In the genomic region with DNA sequence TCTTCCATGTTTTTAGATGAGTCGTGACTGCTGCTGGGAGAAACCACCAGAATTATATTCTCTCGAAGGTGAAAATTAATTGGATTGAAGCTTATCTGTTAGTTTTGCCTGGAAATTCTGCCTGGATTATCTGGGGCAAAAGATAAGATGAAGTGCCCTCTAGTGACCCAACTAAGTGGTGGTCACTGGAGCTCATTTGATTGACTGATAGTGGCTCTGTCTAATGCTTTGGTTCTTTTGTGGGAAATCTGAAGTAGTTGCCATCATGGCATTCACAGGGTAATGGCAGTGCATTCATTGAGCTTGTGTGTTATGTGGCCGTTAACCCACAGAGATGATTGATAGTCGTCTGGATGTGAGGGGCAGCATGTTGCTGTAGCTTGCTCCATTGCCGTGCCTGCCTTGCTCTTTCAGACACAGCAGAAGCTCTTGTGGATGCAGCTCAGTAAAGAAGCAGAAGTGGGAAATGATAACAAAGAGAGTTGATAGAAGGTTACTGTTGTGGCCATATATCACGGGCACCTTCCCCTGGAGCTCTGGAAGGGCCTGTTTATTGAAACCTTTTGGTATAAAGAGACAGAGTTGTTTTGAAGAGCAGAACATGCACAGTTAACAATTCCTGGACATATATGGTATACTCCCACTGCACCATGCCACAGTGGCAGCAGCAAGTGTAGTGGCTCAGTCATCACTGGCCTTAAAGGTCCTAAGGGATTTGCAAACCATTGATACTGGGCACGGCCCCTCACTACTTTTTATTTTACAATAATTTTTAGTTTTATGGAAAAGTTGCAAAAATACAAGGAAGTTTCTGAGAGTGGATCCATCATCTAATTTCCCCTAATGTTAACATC, we compare ENCODE assay signal across 10 cellular contexts. TPM values are rescaled to one million over a fixed set of nuclear protein-coding genes. Genes with fewer than 3 reads are reported as not detected.
A peak's percentile ranks its signal among the peaks of the same experiment; 100 is the strongest.
DNase-seq lines count a peak whose midpoint lies in the region; ATAC-seq, FAIRE-seq and TF ChIP-seq lines count a peak whose summit lies in the region.
"Had no signal": no experiment of that assay in that cellular context is flagged by ENCODE, and none has a peak within 500 bp of the region (broad histone marks: within the 10 kb centered on the region; RNA-seq: fewer than 3 reads in every experiment).

No MANE protein-coding gene starts in this region.

- no TSS peak for BruUV-seq in GM12878 (replicated peaks; lab: Mats Ljungman, UMichigan)

- H3K27ac ChIP-seq in GM12878 (ENCODE audit: control insufficient read depth, insufficient read depth) (no peak overlapping the region), right lobe of liver (peak overlapping the region in 2 of 3 donors; percentile 4 to 25), stomach (no peak overlapping the region)
- H3K27ac ChIP-seq: sigmoid colon had no signal

- FAIRE-seq in GM12878 (lab: Jason Lieb, UNC), result no peak

- no peak overlapping the region for H3K4me3 ChIP-seq in GM12878
- H3K4me3 ChIP-seq in right lobe of liver, result no peak overlapping the region
- H3K4me3 ChIP-seq in stomach, result no peak overlapping the region
- H3K4me3 ChIP-seq: sigmoid colon had no signal

- TF ChIP-seq RAD21 in Ishikawa (IDR thresholded peaks at IDR 0.05; ENCODE audit: low read depth) (peak; percentile 52), GM12878 (IDR thresholded peaks at IDR 0.05; ENCODE audit: insufficient read depth, low read depth, low read length) (peak; percentile 37; the same call in 1 of the 2 replicates)

- H3K4me2 ChIP-seq in GM12878 (ENCODE audit: control insufficient read depth, insufficient read depth), result no peak overlapping the region

- intact Hi-C loops in GM12878 (cut with micrococcal nuclease; ENCODE audit: unreplicated experiment), result loop anchor here (10.0 kb wide), 1 partner anchor 170 kb away; no protein-coding TSS in a partner anchor
- intact Hi-C loops in right lobe of liver (cut with DNase I), result no loop called here
- intact Hi-C loops in stomach (cut with DNase I; ENCODE audit: low total_unique reads), result no loop called here

- no peak overlapping the region for H2AFZ ChIP-seq in GM12878 (ENCODE audit: control insufficient read depth, low read depth, low read length)

- WGBS in GM12878 (ENCODE audit: insufficient coverage, insufficient replicate concordance, low lambda C conversion rate, missing lambda C conversion rate), result 12% methylated on average over 7 of the region's 7 CpGs
- 31% methylated on average over 7 of the region's 7 CpGs for WGBS in right lobe of liver (ENCODE audit: insufficient coverage, low coverage, low lambda C conversion rate, missing lambda C conversion rate)
- 44 to 58% (median 47%) methylated on average over 7 of the region's 7 CpGs for WGBS in stomach, 5 donors

- TF ChIP-seq CTCF in GM12878 (IDR thresholded peaks at IDR 0.05 in 2 of 3, conservative IDR thresholded peaks at IDR 0.05 in 1 of 3; ENCODE audit: control insufficient read depth in 2 of 3, extremely low read depth in 1 of 3, insufficient read depth in 1 of 3, low read depth in 3 of 3, low read length in 3 of 3) (peak; percentile 15 to 25 (median 18); a peak in 2 of 6 replicates), right lobe of liver (IDR thresholded peaks at IDR 0.05) (peak; percentile 32 to 54 (median 46)), stomach (IDR thresholded peaks at IDR 0.05) (no peak)

- H3K4me1 ChIP-seq in GM12878 (ENCODE audit: control insufficient read depth, insufficient read depth, low read length) (no peaks in the 10 kb centered on the region), right lobe of liver (peaks cover 0 to 14% (median 3%) of the 10 kb centered on the region in 4 donors), stomach (peaks cover 0 to 20% (median 6%) of the 10 kb centered on the region in 4 donors)

- H3K27me3 ChIP-seq in GM12878 (replicated peaks in 1 of 2; ENCODE audit: control insufficient read depth in 2 of 2, insufficient read depth in 2 of 2, low read length in 1 of 2), result no peaks in the 10 kb centered on the region
- no peaks in the 10 kb centered on the region for H3K27me3 ChIP-seq in right lobe of liver
- no peaks in the 10 kb centered on the region for H3K27me3 ChIP-seq in stomach
- H3K27me3 ChIP-seq: sigmoid colon had no signal

- TF ChIP-seq POLR2A in GM12878 (IDR thresholded peaks at IDR 0.05; ENCODE audit: low read depth, low read length) (no peak), right lobe of liver (IDR thresholded peaks at IDR 0.05) (no peak), stomach (IDR thresholded peaks at IDR 0.05) (no peak)

- no peak overlapping the region for H3K9ac ChIP-seq in GM12878 (ENCODE audit: control insufficient read depth, insufficient read depth, low read length)

- TF ChIP-seq EP300 in Ishikawa (IDR thresholded peaks at IDR 0.05; ENCODE audit: borderline replicate concordance), result no peak
- no peak for TF ChIP-seq EP300 in GM12878 (IDR thresholded peaks at IDR 0.05; ENCODE audit: borderline replicate concordance in 1 of 2, control insufficient read depth in 1 of 2, low read depth in 2 of 2, low read length in 2 of 2)
- no peak for TF ChIP-seq EP300 in stomach (IDR thresholded peaks at IDR 0.05)

- H4K20me1 ChIP-seq in GM12878 (ENCODE audit: control insufficient read depth, insufficient read depth), result no peaks in the 10 kb centered on the region

- POLR2A ChIA-PET in GM12878 (lab: Charles Lee), result no interaction called here

- no peaks in the 10 kb centered on the region for H3K36me3 ChIP-seq in GM12878 (ENCODE audit: control insufficient read depth in 2 of 2, insufficient read depth in 2 of 2, low read length in 1 of 2)
- peaks cover 0 to 14% (median 5%) of the 10 kb centered on the region in 4 donors for H3K36me3 ChIP-seq in right lobe of liver
- H3K36me3 ChIP-seq in stomach, result peaks cover 0 to 8% (median 0%) of the 10 kb centered on the region in 4 donors
- H3K36me3 ChIP-seq: sigmoid colon had no signal

- no peaks in the 10 kb centered on the region for H3K79me2 ChIP-seq in GM12878 (ENCODE audit: control insufficient read depth, insufficient read depth, low read length)

- CTCF ChIA-PET in GM12878 (lab: Yijun Ruan, JAX), result interaction anchor here (0.8 to 1.8 kb wide), 6 partner anchors 13 to 167 kb away, joined by 3 to 20 read pairs (median 4); no protein-coding TSS in a partner anchor

- ATAC-seq in GM12878 (peak; percentile 32; the same call in 1 of the 3 replicates), right lobe of liver (peak; percentile 73 to 80 (median 74))

- SMC1A ChIA-PET in GM12878 (lab: Charles Lee; ENCODE audit: uncharacterized antibody, unreplicated experiment), result interaction anchor here (0.8 to 1.1 kb wide), 4 partner anchors 15 to 168 kb away, joined by 3 to 6 read pairs (median 4); no protein-coding TSS in a partner anchor

- DNase-seq in AG20443 (ENCODE audit: low spot score) (peak; percentile 30), GM12878 (ENCODE audit: low read depth, low spot score) (no peak), right lobe of liver (no peak), stomach (no peak), UCSD-AML1 (lab: John Stamatoyannopoulos, UW; ENCODE audit: unreplicated experiment) (no peak), SKM-1 treated with dmso at 0.1 percent for 144 hours (lab: John Stamatoyannopoulos, UW; ENCODE audit: unreplicated experiment) (no peak), T1000 (lab: John Stamatoyannopoulos, UW) (no peak)
- DNase-seq: NCI-H1436, sigmoid colon had no signal

- H3K9me3 ChIP-seq in GM12878 (replicated peaks; ENCODE audit: control insufficient read depth, insufficient read depth, low read length), result no peaks in the 10 kb centered on the region
- H3K9me3 ChIP-seq in right lobe of liver, result no peaks in the 10 kb centered on the region
- H3K9me3 ChIP-seq in stomach, result no peaks in the 10 kb centered on the region
- H3K9me3 ChIP-seq: sigmoid colon had no signal

- in situ Hi-C loops in GM12878 (cut with MboI), result no loop called here

- RAD21 ChIA-PET in GM12878 (lab: Charles Lee; ENCODE audit: unreplicated experiment), result interaction anchor here (0.7 to 0.9 kb wide), 2 partner anchors 167 to 168 kb away, joined by 3 to 5 read pairs; no protein-coding TSS in a partner anchor

RNA-seq across cellular contexts. Expression of gene CXADR, which starts 42.0 kb away (rescaled TPM):
- not detected in 2 replicates for total RNA-seq in GM12878 (2013; cell fraction: nucleolus; rRNA removed)
- 0.23 and 0.44 TPM in 2 replicates for total RNA-seq in GM12878 (2014; rRNA removed)
- 0.09 and 0.18 TPM in 2 replicates for total RNA-seq in GM12878 (2014; rRNA removed; fragmentation: Illumina TruSeq; extraction: Trizol)
- total RNA-seq in GM12878 (2021), result 0.11 and 0.13 TPM in 2 replicates
- not detected for polyA plus RNA-seq in GM12878 (2011; ENCODE audit: low read depth)
- polyA plus RNA-seq in GM12878 (2011; rRNA removed), result 0.01 and 0.12 TPM in 2 replicates
- polyA plus RNA-seq in GM12878 (2011; cell fraction: cytosol; rRNA removed), result not detected in 2 replicates
- polyA plus RNA-seq in GM12878 (2011; cell fraction: nucleus; rRNA removed), result 0.04 TPM in 1 of 2 replicates, not detected in the other
- polyA plus RNA-seq in GM12878 (2012), result 0.13 and 0.28 TPM in 2 replicates
- 0.06 and 0.11 TPM in 2 replicates for polyA plus RNA-seq in GM12878 (2014; fragmentation: Illumina TruSeq; extraction: Trizol)
- under 1 TPM; 0.04 to 0.31 TPM for polyA plus RNA-seq in GM12878 (2014; fragmentation: Nextera tagmentation; extraction: Ambion mirVana)
- 0.03 and 0.13 TPM in 2 replicates for polyA plus RNA-seq in GM12878 (2014; rRNA removed)
- polyA plus RNA-seq in GM12878 (2016; fragmentation: Nextera tagmentation; extraction: Ambion mirVana), result under 1 TPM; 0.18 to 0.64 TPM
- polyA minus RNA-seq in GM12878 (2011; rRNA and poly(A)+ RNA removed), result 0.07 TPM in 1 of 2 replicates, not detected in the other
- polyA minus RNA-seq in GM12878 (2011; cell fraction: cytosol; rRNA and poly(A)+ RNA removed), result not detected in 2 replicates
- polyA minus RNA-seq in GM12878 (2011; cell fraction: nucleus; rRNA and poly(A)+ RNA removed), result not detected in 2 replicates
- total RNA-seq in right lobe of liver, result 10 to 100 TPM; 22.9 to 48.4 (median 30.5) TPM
- 100 to 1,000 TPM in 1 of 5 donors, 10 to 100 TPM in 3, 1 to 10 TPM in 1; 2.3 to 174 (median 41.6) TPM for total RNA-seq in stomach
- polyA plus RNA-seq in stomach, result 10 to 100 TPM; 10.9 to 14.4 (median 13.6) TPM

RNA-seq across cellular contexts. Expression of gene BTG3, which starts 57.9 kb away (rescaled TPM):
- total RNA-seq in GM12878 (2013; cell fraction: nucleolus; rRNA removed), result 50.1 and 56.6 TPM in 2 replicates
- 23.3 and 32.7 TPM in 2 replicates for total RNA-seq in GM12878 (2014; rRNA removed)
- 30.8 and 31.7 TPM in 2 replicates for total RNA-seq in GM12878 (2014; rRNA removed; fragmentation: Illumina TruSeq; extraction: Trizol)
- 27.7 and 28.6 TPM in 2 replicates for total RNA-seq in GM12878 (2021)
- polyA plus RNA-seq in GM12878 (2011; ENCODE audit: low read depth), result 13.5 TPM
- 74.4 and 102 TPM in 2 replicates for polyA plus RNA-seq in GM12878 (2011; rRNA removed)
- polyA plus RNA-seq in GM12878 (2011; cell fraction: cytosol; rRNA removed), result 32.5 and 40.9 TPM in 2 replicates
- polyA plus RNA-seq in GM12878 (2011; cell fraction: nucleus; rRNA removed), result 33.0 and 34.4 TPM in 2 replicates
- 20.5 and 29.4 TPM in 2 replicates for polyA plus RNA-seq in GM12878 (2012)
- polyA plus RNA-seq in GM12878 (2014; fragmentation: Illumina TruSeq; extraction: Trizol), result 37.9 and 49.3 TPM in 2 replicates
- 10 to 100 TPM; 15.7 to 26.3 TPM for polyA plus RNA-seq in GM12878 (2014; fragmentation: Nextera tagmentation; extraction: Ambion mirVana)
- 24.9 and 39.9 TPM in 2 replicates for polyA plus RNA-seq in GM12878 (2014; rRNA removed)
- 10 to 100 TPM; 47.5 to 49.9 TPM for polyA plus RNA-seq in GM12878 (2016; fragmentation: Nextera tagmentation; extraction: Ambion mirVana)
- polyA minus RNA-seq in GM12878 (2011; rRNA and poly(A)+ RNA removed), result 21.1 and 21.6 TPM in 2 replicates
- 11.8 and 13.4 TPM in 2 replicates for polyA minus RNA-seq in GM12878 (2011; cell fraction: cytosol; rRNA and poly(A)+ RNA removed)
- 34.6 and 51.2 TPM in 2 replicates for polyA minus RNA-seq in GM12878 (2011; cell fraction: nucleus; rRNA and poly(A)+ RNA removed)
- total RNA-seq in right lobe of liver, result 10 to 100 TPM in 2 of 6 experiments, 1 to 10 TPM in 4; 1.1 to 14.3 (median 5.6) TPM
- total RNA-seq in stomach, result 100 to 1,000 TPM in 1 of 5 donors, 10 to 100 TPM in 4; 15.2 to 110 (median 37.8) TPM
- 10 to 100 TPM; 23.5 to 28.7 (median 26.6) TPM for polyA plus RNA-seq in stomach

Comparison
In these comparisons a context has a peak if more than half of its experiments do, and no peak if none do; other contexts are left out.
1. H3K27ac ChIP-seq: peak in right lobe of liver (2 of 3); none in GM12878 (single experiment) and stomach (0 of 5).
2. CTCF ChIP-seq: peak in GM12878 (3 of 3) and right lobe of liver (4 of 4); none in stomach (0 of 7).